ENCODE assay signal across 17 cellular contexts in the genomic region with DNA sequence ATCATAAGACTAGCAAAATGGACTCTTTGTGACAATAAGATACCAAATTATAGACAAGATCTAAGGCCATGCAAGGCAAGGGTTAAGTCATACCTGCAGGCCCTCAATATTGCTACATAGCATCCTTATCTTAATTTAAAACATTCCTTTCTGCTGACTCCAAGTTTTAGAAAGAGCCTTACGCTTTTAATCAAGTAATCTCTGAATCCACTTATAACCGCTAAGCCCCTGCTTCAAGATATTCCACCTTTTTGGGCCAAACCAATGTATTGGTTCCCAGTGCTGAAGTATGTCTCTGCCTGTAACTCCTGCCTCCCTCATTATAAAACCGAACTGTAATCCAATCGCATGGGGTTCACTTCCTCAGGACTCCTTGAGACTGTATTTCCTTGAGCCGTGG.
DNase-seq lines count a peak whose midpoint lies in the region; TF ChIP-seq lines count a peak whose summit lies in the region.
"Had no signal": no experiment of that assay in that cellular context is flagged by ENCODE, and none has a peak within 500 bp of the region (broad histone marks: within the 10 kb centered on the region; RNA-seq: fewer than 3 reads in every experiment).

No MANE protein-coding gene starts in this region.

- H3K9me2 ChIP-seq in PC-9 (ENCODE audit: insufficient read depth): no peaks in the 10 kb centered on the region

- intact Hi-C loops in PC-9 (cut with micrococcal nuclease; ENCODE audit: unreplicated experiment): loop anchor here (5.0 to 10.0 kb wide), 5 partner anchors 58 to 438 kb away; a partner anchor contains a TSS
- intact Hi-C loops in activated CD4-positive, alpha-beta memory T cell treated with anti-CD3 and anti-CD28 coated beads for 36 hours (cut with micrococcal nuclease): no loop called here

- H2AFZ ChIP-seq in PC-9: no peak overlapping the region

- CTCF ChIA-PET in PC-9 (lab: Charles Lee): no interaction called here
- CTCF ChIA-PET in activated CD4-positive, alpha-beta memory T cell treated with anti-CD3 and anti-CD28 coated beads for 36 hours (lab: Charles Lee): no interaction called here

- peaks cover 24% of the 10 kb centered on the region; the same call in 1 of the 2 replicates for H3F3A ChIP-seq in PC-9 (ENCODE audit: insufficient read depth, low read depth)

- POLR2A ChIA-PET in PC-9 (lab: Charles Lee; ENCODE audit: unreplicated experiment): no interaction called here
- POLR2A ChIA-PET in activated CD4-positive, alpha-beta memory T cell treated with anti-CD3 and anti-CD28 coated beads for 36 hours (lab: Charles Lee): no interaction called here

- H3K4me3 ChIP-seq in PC-9: no peak overlapping the region
- H3K4me3 ChIP-seq in fibroblast of villous mesenchyme (ENCODE audit: low read depth, low read length): no peak overlapping the region
- H3K4me3 ChIP-seq in retinal pigment epithelial cell (ENCODE audit: low read length): no peak overlapping the region
- H3K4me3 ChIP-seq: BLaER1 treated with 17β-estradiol and CSF1 and Interleukin-3, amounts not matched to agents 10 nM and 100 nM; SJCRH30 had no signal

- H3K9me3 Mint-ChIP-seq in activated CD4-positive, alpha-beta memory T cell treated with anti-CD3 and anti-CD28 coated beads for 36 hours: no peaks in the 10 kb centered on the region

- in situ Hi-C loops in G401 (cut with HindIII; ENCODE audit: low sequenced_read_pairs): no loop called here

- DNase-seq in M059J (ENCODE audit: low read depth) (peak; percentile 27), PC-9 (peak in 1 of 2 experiments; percentile 70), fibroblast of villous mesenchyme (ENCODE audit: low read depth) (peak; percentile 29), retinal pigment epithelial cell (ENCODE audit: low read depth) (peak; percentile 79), G401 (ENCODE audit: low spot score) (no peak), mesenteric fat pad (ENCODE audit: low spot score) (no peak)
- DNase-seq in activated CD4-positive, alpha-beta memory T cell treated with anti-CD3 and anti-CD28 coated beads for 36 hours: no peak
- DNase-seq: CD4-positive, alpha-beta memory T cell; DND-41; IMR-90; MV-4-11; NCI-H1105 treated with DMSO at 0.1 percent for 48 hours; NCI-H2081; NCI-H69; SJCRH30 had no signal

- no TSS peak for BruUV-seq in PC-9 (replicated peaks; lab: Mats Ljungman, UMichigan)

- TF ChIP-seq CTCF in PC-9 (conservative IDR thresholded peaks at IDR 0.05): no peak
- no peak for TF ChIP-seq CTCF in fibroblast of villous mesenchyme (IDR thresholded peaks at IDR 0.05; ENCODE audit: insufficient read depth, low read depth, low read length)
- no peak for TF ChIP-seq CTCF in retinal pigment epithelial cell (conservative IDR thresholded peaks at IDR 0.05; ENCODE audit: low read depth, low read length)

- no peaks in the 10 kb centered on the region; the same call in 1 of the 2 replicates for H3K9me3 ChIP-seq in PC-9 (ENCODE audit: insufficient read depth, low read depth)
- H3K9me3 ChIP-seq: BLaER1 treated with 17β-estradiol and CSF1 and Interleukin-3, amounts not matched to agents 10 nM and 100 nM; SJCRH30 had no signal

- peaks cover 5% of the 10 kb centered on the region for H3K27me3 Mint-ChIP-seq in activated CD4-positive, alpha-beta memory T cell treated with anti-CD3 and anti-CD28 coated beads for 36 hours

- H3K27ac ChIP-seq in PC-9: no peak overlapping the region
- H3K27ac ChIP-seq: BLaER1 treated with 17β-estradiol and CSF1 and Interleukin-3, amounts not matched to agents 10 nM and 100 nM; KMS-11; SJCRH30 had no signal

- peak overlapping the region; percentile 30 for H3K4me2 ChIP-seq in PC-9
- H3K4me2 ChIP-seq: BLaER1 treated with 17β-estradiol and CSF1 and Interleukin-3, amounts not matched to agents 10 nM and 100 nM; KMS-11 had no signal

- H3K4me1 Mint-ChIP-seq in activated CD4-positive, alpha-beta memory T cell treated with anti-CD3 and anti-CD28 coated beads for 36 hours (ENCODE audit: low read depth): peaks cover 6% of the 10 kb centered on the region

- no peaks in the 10 kb centered on the region for H3K79me2 ChIP-seq in PC-9 (ENCODE audit: low read depth)

- no peaks in the 10 kb centered on the region for H3K36me3 Mint-ChIP-seq in activated CD4-positive, alpha-beta memory T cell treated with anti-CD3 and anti-CD28 coated beads for 36 hours
- H3K36me3 Mint-ChIP-seq: CD4-positive, alpha-beta memory T cell had no signal

- no peaks in the 10 kb centered on the region for H3K27me3 ChIP-seq in PC-9 (ENCODE audit: insufficient read depth, low read depth)
- H3K27me3 ChIP-seq: BLaER1 treated with 17β-estradiol and CSF1 and Interleukin-3, amounts not matched to agents 10 nM and 100 nM; SJCRH30 had no signal

- no peaks in the 10 kb centered on the region for H4K20me1 ChIP-seq in PC-9 (ENCODE audit: insufficient read depth)
- H4K20me1 ChIP-seq: BLaER1 treated with 17β-estradiol and CSF1 and Interleukin-3, amounts not matched to agents 10 nM and 100 nM had no signal

- H3K4me1 ChIP-seq in PC-9 (replicated peaks; ENCODE audit: insufficient read depth): peaks cover 44% of the 10 kb centered on the region
- H3K4me1 ChIP-seq: SJCRH30 had no signal

- no peak overlapping the region for H3K4me3 Mint-ChIP-seq in activated CD4-positive, alpha-beta memory T cell treated with anti-CD3 and anti-CD28 coated beads for 36 hours
- H3K4me3 Mint-ChIP-seq: CD4-positive, alpha-beta memory T cell had no signal

- no peak overlapping the region for H3K27ac Mint-ChIP-seq in activated CD4-positive, alpha-beta memory T cell treated with anti-CD3 and anti-CD28 coated beads for 36 hours
- H3K27ac Mint-ChIP-seq: CD4-positive, alpha-beta memory T cell had no signal

- H3K36me3 ChIP-seq in PC-9 (ENCODE audit: low read depth): no peaks in the 10 kb centered on the region
- H3K36me3 ChIP-seq: BLaER1 treated with 17β-estradiol and CSF1 and Interleukin-3, amounts not matched to agents 10 nM and 100 nM; SJCRH30 had no signal

Comparison
In these comparisons a context has a peak if more than half of its experiments do, and no peak if none do; other contexts are left out.
1. DNase-seq: peak in M059J (single experiment), fibroblast of villous mesenchyme (single experiment) and retinal pigment epithelial cell (single experiment); none in G401 (single experiment), activated CD4-positive, alpha-beta memory T cell treated with anti-CD3 and anti-CD28 coated beads for 36 hours (single experiment) and mesenteric fat pad (single experiment).